28 cellular contexts compared by ENCODE assay signal in the genomic region with DNA sequence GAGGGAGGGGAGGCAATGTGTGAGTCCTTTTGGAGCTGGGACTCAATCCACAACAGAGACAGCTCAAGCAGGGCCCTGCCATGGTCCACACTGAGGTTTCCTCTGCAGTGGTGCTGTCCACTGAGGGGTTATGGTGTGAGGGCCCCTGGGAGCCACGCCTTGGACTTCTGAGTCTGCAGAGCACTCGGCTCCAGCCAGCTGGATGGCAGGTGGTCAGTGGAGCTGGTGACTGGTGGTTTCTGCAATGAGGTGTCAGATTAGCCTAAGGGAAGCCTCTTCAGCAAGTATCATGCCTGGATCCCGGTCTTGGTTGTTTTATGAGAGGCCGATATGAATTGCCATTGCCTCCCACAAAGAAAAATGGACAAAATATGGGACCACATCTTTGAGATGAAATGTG. TPM values are rescaled to one million over a fixed set of nuclear protein-coding genes. Genes with fewer than 3 reads are reported as not detected.
A peak's percentile ranks its signal among the peaks of the same experiment; 100 is the strongest.
DNase-seq lines count a peak whose midpoint lies in the region; ATAC-seq and TF ChIP-seq lines count a peak whose summit lies in the region.
"Had no signal": no experiment of that assay in that cellular context is flagged by ENCODE, and none has a peak within 500 bp of the region (broad histone marks: within the 10 kb centered on the region; RNA-seq: fewer than 3 reads in every experiment).

No MANE protein-coding gene starts in this region.

- no peak overlapping the region for H3K27ac ChIP-seq in HEK293 (ENCODE audit: extremely low read depth, low read depth, low read length)
- H3K27ac ChIP-seq in WERI-Rb-1 = no peak overlapping the region
- no peak overlapping the region for H3K27ac ChIP-seq in trophoblast cell (ENCODE audit: low read depth, low read length)
- H3K27ac ChIP-seq: hepatocyte, KMS-11, ovary, PC-9, SJSA1 had no signal

- H3K9me3 ChIP-seq in HEK293 (ENCODE audit: control insufficient read depth, insufficient read depth, low read depth, low read length) (no peaks in the 10 kb centered on the region), WERI-Rb-1 (ENCODE audit: severe bottlenecking) (no peaks in the 10 kb centered on the region), trophoblast cell (ENCODE audit: insufficient read depth, low read depth, low read length) (no peaks in the 10 kb centered on the region)
- H3K9me3 ChIP-seq: ovary, SJSA1 had no signal

- no peak overlapping the region for H3K4me2 ChIP-seq in trophoblast cell (ENCODE audit: low read length)
- H3K4me2 ChIP-seq: hepatocyte, KMS-11, PC-9 had no signal

- no peak overlapping the region for H4K12ac ChIP-seq in trophoblast cell (ENCODE audit: low read depth, low read length)

- no peak overlapping the region for H3K4ac ChIP-seq in trophoblast cell (ENCODE audit: low read depth, low read length)

- no peaks in the 10 kb centered on the region for H3K4me1 ChIP-seq in HEK293 (ENCODE audit: control insufficient read depth, insufficient read depth, low read length)
- H3K4me1 ChIP-seq in trophoblast cell (ENCODE audit: control insufficient read depth in 1 of 2, insufficient read depth in 2 of 2, low read length in 2 of 2) = peaks cover 36 to 37% of the 10 kb centered on the region in 2 experiments

- no peak overlapping the region for H4K8ac ChIP-seq in trophoblast cell (ENCODE audit: low read depth, low read length)

- peaks cover 21% of the 10 kb centered on the region for H3K79me1 ChIP-seq in trophoblast cell (ENCODE audit: low read length)

- no peak overlapping the region for H3K9ac ChIP-seq in trophoblast cell (ENCODE audit: low read length)
- H3K9ac ChIP-seq: KMS-11 had no signal

- WGBS in trophoblast cell (ENCODE audit: extremely low coverage, insufficient coverage, insufficient read length) = no CpG with 5 or more reads among the region's 4 CpGs

- DNase-seq in WERI-Rb-1 (peak; percentile 32), fibroblast of mammary gland (ENCODE audit: low read depth) (peak; percentile 18), trophoblast cell (peak in 1 of 2 donors; percentile 46), hepatic stellate cell (ENCODE audit: low spot score) (no peak), Right ventricle myocardium superior (no peak)
- DNase-seq: activated CD4-positive, alpha-beta T cell treated with anti-CD3 and anti-CD28 coated beads, Interleukin-2, amount 10 ng/mL, durations not matched to agents 24 days and 14 days; activated CD8-positive, alpha-beta memory T cell treated with anti-CD3 and anti-CD28 coated beads for 24 hours; activated naive CD8-positive, alpha-beta T cell treated with anti-CD3 and anti-CD28 coated beads for 36 hours; activated T-cell treated with anti-CD3 and anti-CD28 coated beads for 4 hours; anterior cingulate cortex; DMS153; effector CD4-positive, alpha-beta T cell; foreskin melanocyte; left cardiac atrium; NCI-H2081 treated with DMSO at 0.1 percent for 48 hours; NCI-H2227 treated with DMSO at 0.1 percent for 48 hours; NCI-H526; NK-92 treated with Interleukin-12 subunit alpha and Interleukin-12 subunit beta, amount 100 ng/mL, for 24 hours; ovary; T1000 had no signal

- H2BK5ac ChIP-seq in trophoblast cell (ENCODE audit: low read depth, low read length, poor library complexity) = no peak overlapping the region

- H3K79me2 ChIP-seq in trophoblast cell (ENCODE audit: control insufficient read depth, insufficient read depth, low read length, poor library complexity) = no peaks in the 10 kb centered on the region

- H3K18ac ChIP-seq in trophoblast cell (ENCODE audit: low read length) = peak overlapping the region; percentile 56

- no peak overlapping the region for H3K23ac ChIP-seq in trophoblast cell (ENCODE audit: low read length)

- intact Hi-C loops in Right ventricle myocardium superior (cut with DNase I) = loop anchor here (5.0 kb wide), 1 partner anchor 62 kb away; no protein-coding TSS in a partner anchor

- POLR2A ChIA-PET in HEK293 (lab: Yijun Ruan, JAX) = interaction anchor here (1.2 kb wide), 1 partner anchor 22 kb away, joined by 3 read pairs; a partner anchor contains a TSS

- H3K36me3 ChIP-seq in HEK293 (ENCODE audit: control insufficient read depth in 2 of 2, insufficient read depth in 1 of 2, low read length in 2 of 2) (peaks cover 7 to 43% of the 10 kb centered on the region in 2 experiments), WERI-Rb-1 (peaks cover 29% of the 10 kb centered on the region), trophoblast cell (ENCODE audit: control insufficient read depth in 1 of 2, insufficient read depth in 2 of 2, low read length in 2 of 2) (peaks cover 6 to 9% of the 10 kb centered on the region in 2 experiments)
- H3K36me3 ChIP-seq: ovary had no signal

- H2BK120ac ChIP-seq in trophoblast cell (ENCODE audit: insufficient read depth, low read length, poor library complexity) = no peak overlapping the region

- H3K14ac ChIP-seq in trophoblast cell (ENCODE audit: low read length) = no peak overlapping the region

- H4K91ac ChIP-seq in trophoblast cell (ENCODE audit: low read depth, low read length) = peak overlapping the region; percentile 39

- CTCF ChIA-PET in HEK293 (lab: Yijun Ruan, JAX) = interaction anchor here (0.6 to 1.9 kb wide), 5 partner anchors 9 to 65 kb away, joined by 3 to 8 read pairs (median 3); no protein-coding TSS in a partner anchor

- H3K4me3 ChIP-seq in HEK293 (ENCODE audit: low read depth, low read length) (no peak overlapping the region), WERI-Rb-1 (ENCODE audit: low read depth, low read length) (no peak overlapping the region), fibroblast of mammary gland (ENCODE audit: control insufficient read depth, low read depth, low read length) (no peak overlapping the region), trophoblast cell (ENCODE audit: low read depth, low read length) (no peak overlapping the region)
- H3K4me3 ChIP-seq: hepatocyte, ovary, PC-9, SJSA1 had no signal

- TF ChIP-seq CTCF in HEK293 (tag by site-specific recombination; IDR thresholded peaks at IDR 0.05) (no peak), WERI-Rb-1 (IDR thresholded peaks at IDR 0.05; ENCODE audit: low read depth, low read length) (no peak), fibroblast of mammary gland (conservative IDR thresholded peaks at IDR 0.05; ENCODE audit: control insufficient read depth, insufficient read depth, low read depth, low read length) (no peak)

- H2AFZ ChIP-seq in trophoblast cell (ENCODE audit: insufficient read depth, low read length, poor library complexity) = no peak overlapping the region
- H2AFZ ChIP-seq: hepatocyte, PC-9 had no signal

- ATAC-seq in Right ventricle myocardium superior (ENCODE audit: poor library complexity) (no peak), GM19397 (IDR thresholded peaks at IDR 0.05; ENCODE audit: unreplicated experiment) (no peak)
- ATAC-seq: left cardiac atrium; stimulated activated effector memory CD8-positive, alpha-beta T cell treated with anti-CD3 and anti-CD28 coated beads, Interleukin-12 subunit alpha, Interleukin-12 subunit beta, amount 100 ng/mL, for 72 hours; WTC11 had no signal

- H2AK5ac ChIP-seq in trophoblast cell (ENCODE audit: low read length) = peak overlapping the region; percentile 57

- no peaks in the 10 kb centered on the region for H3K27me3 ChIP-seq in WERI-Rb-1 (ENCODE audit: insufficient read depth, low read depth, severe bottlenecking)
- H3K27me3 ChIP-seq in trophoblast cell (ENCODE audit: insufficient read depth, low read length) = no peaks in the 10 kb centered on the region
- H3K27me3 ChIP-seq: hepatocyte, ovary, SJSA1 had no signal

- no peak overlapping the region for H2BK12ac ChIP-seq in trophoblast cell (ENCODE audit: low read length)

TF ChIP-seq in HEK293, 187 proteins besides CTCF, POLR2A, EP300 and RAD21:
- TF ChIP-seq, protein P1, sequence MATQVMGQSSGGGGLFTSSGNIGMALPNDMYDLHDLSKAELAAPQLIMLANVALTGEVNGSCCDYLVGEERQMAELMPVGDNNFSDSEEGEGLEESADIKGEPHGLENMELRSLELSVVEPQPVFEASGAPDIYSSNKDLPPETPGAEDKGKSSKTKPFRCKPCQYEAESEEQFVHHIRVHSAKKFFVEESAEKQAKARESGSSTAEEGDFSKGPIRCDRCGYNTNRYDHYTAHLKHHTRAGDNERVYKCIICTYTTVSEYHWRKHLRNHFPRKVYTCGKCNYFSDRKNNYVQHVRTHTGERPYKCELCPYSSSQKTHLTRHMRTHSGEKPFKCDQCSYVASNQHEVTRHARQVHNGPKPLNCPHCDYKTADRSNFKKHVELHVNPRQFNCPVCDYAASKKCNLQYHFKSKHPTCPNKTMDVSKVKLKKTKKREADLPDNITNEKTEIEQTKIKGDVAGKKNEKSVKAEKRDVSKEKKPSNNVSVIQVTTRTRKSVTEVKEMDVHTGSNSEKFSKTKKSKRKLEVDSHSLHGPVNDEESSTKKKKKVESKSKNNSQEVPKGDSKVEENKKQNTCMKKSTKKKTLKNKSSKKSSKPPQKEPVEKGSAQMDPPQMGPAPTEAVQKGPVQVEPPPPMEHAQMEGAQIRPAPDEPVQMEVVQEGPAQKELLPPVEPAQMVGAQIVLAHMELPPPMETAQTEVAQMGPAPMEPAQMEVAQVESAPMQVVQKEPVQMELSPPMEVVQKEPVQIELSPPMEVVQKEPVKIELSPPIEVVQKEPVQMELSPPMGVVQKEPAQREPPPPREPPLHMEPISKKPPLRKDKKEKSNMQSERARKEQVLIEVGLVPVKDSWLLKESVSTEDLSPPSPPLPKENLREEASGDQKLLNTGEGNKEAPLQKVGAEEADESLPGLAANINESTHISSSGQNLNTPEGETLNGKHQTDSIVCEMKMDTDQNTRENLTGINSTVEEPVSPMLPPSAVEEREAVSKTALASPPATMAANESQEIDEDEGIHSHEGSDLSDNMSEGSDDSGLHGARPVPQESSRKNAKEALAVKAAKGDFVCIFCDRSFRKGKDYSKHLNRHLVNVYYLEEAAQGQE (tag by site-specific recombination; IDR thresholded peaks at IDR 0.05) = 0 out of 2 replicates have a peak, but pooled peaks have one; percentile 20
- TF ChIP-seq ZNF837 (tag by site-specific recombination; IDR thresholded peaks at IDR 0.05) = no peak

RNA-seq across cellular contexts. Expression of a gene that starts 21.7 kb away (rescaled TPM):
- 30.7 and 31.4 TPM in 2 replicates for polyA plus RNA-seq in trophoblast cell (2013)
- total RNA-seq in Right ventricle myocardium superior = 16.8 TPM

RNA-seq across cellular contexts. Expression of a gene that starts 21.9 kb away (rescaled TPM):
- polyA plus RNA-seq in trophoblast cell (2013) = 26.3 and 26.6 TPM in 2 replicates
- 7.7 TPM for total RNA-seq in Right ventricle myocardium superior

Comparison
In these comparisons a context has a peak if more than half of its experiments do, and no peak if none do; other contexts are left out.
1. DNase-seq: peak in WERI-Rb-1 (single experiment) and fibroblast of mammary gland (single experiment); none in hepatic stellate cell (single experiment) and Right ventricle myocardium superior (single experiment).